12 cellular contexts compared by ENCODE assay signal in genomic region chr18:9838144-9838877, GRCh38. TPM values are rescaled to one million over a fixed set of nuclear protein-coding genes. Genes with fewer than 3 reads are reported as not detected.
A peak's percentile ranks its signal among the peaks of the same experiment; 100 is the strongest.
DNase-seq lines count a peak whose midpoint lies in the region; ATAC-seq and TF ChIP-seq lines count a peak whose summit lies in the region.
"Had no signal": no experiment of that assay in that cellular context is flagged by ENCODE, and none has a peak within 500 bp of the region (broad histone marks: within the 10 kb centered on the region; RNA-seq: fewer than 3 reads in every experiment).

No MANE protein-coding gene starts in this region.

- DNase-seq in Calu3 (peak; percentile 37), NCI-H2107 (lab: John Stamatoyannopoulos, UW) (peak; percentile 48), esophagus muscularis mucosa (ENCODE audit: extremely low spot score) (peak; percentile 91), myocyte (ENCODE audit: low read depth) (peak; percentile 98)
- DNase-seq in activated CD8-positive, alpha-beta memory T cell treated with anti-CD3 and anti-CD28 coated beads for 24 hours = no peak
- DNase-seq: Caco-2; erythroblast; SHP77 treated with DMSO at 0.1 percent for 48 hours; stimulated activated naive CD8-positive, alpha-beta T cell treated with anti-CD3 and anti-CD28 coated beads, Interleukin-15, Interleukin-2, amounts not matched to agents 100 U/mL and 50 U/mL, for 24 hours had no signal

- H3K36me3 Mint-ChIP-seq in Calu3 (ENCODE audit: insufficient read depth, unreplicated experiment) = no peaks in the 10 kb centered on the region

- TF ChIP-seq EP300 in esophagus muscularis mucosa (IDR thresholded peaks at IDR 0.05) = no peak

- peaks cover 32 to 86% (median 82%) of the 10 kb centered on the region in 4 donors for H3K4me1 ChIP-seq in esophagus muscularis mucosa

- TF ChIP-seq CTCF in Calu3 (IDR thresholded peaks at IDR 0.05; ENCODE audit: unreplicated experiment) (no peak), esophagus muscularis mucosa (IDR thresholded peaks at IDR 0.05) (no peak)

- H3K36me3 ChIP-seq in esophagus muscularis mucosa = peaks cover 0 to under 1% (median 0%) of the 10 kb centered on the region in 4 donors

- no peak for TF ChIP-seq POLR2A in esophagus muscularis mucosa (IDR thresholded peaks at IDR 0.05; ENCODE audit: low read depth)

- peak overlapping the region; percentile 76 to 80 (median 79) for H3K27ac ChIP-seq in esophagus muscularis mucosa (replicated peaks in 1 of 4)

- no peak overlapping the region for H3K4me3 ChIP-seq in esophagus muscularis mucosa

- intact Hi-C loops in Calu3 (cut with micrococcal nuclease; ENCODE audit: unreplicated experiment) = no loop called here
- intact Hi-C loops in esophagus muscularis mucosa (cut with DNase I) = loop anchor here (10.0 kb wide), 1 partner anchor 124 kb away; no protein-coding TSS in a partner anchor

- H3K4me1 Mint-ChIP-seq in Calu3 (ENCODE audit: low read depth, unreplicated experiment) = no peaks in the 10 kb centered on the region

- no peaks in the 10 kb centered on the region for H3K9me3 Mint-ChIP-seq in Calu3 (ENCODE audit: low read depth, unreplicated experiment)

- H3K27me3 ChIP-seq in esophagus muscularis mucosa = no peaks in the 10 kb centered on the region

- H3K27ac Mint-ChIP-seq in Calu3 (ENCODE audit: unreplicated experiment) = no peak overlapping the region

- WGBS in esophagus muscularis mucosa = 59% methylated on average over 10 of the region's 10 CpGs

- ATAC-seq in HG03045 (IDR thresholded peaks at IDR 0.05; ENCODE audit: unreplicated experiment) (no peak), GM19324 (IDR thresholded peaks at IDR 0.05; ENCODE audit: low FRiP score, unreplicated experiment) (no peak), HG02798 (IDR thresholded peaks at IDR 0.05; ENCODE audit: poor library complexity, unreplicated experiment) (no peak)
- ATAC-seq: stimulated activated naive CD8-positive, alpha-beta T cell treated with anti-CD3 and anti-CD28 coated beads, Interleukin-15, Interleukin-2, amounts not matched to agents 100 U/mL and 50 U/mL, for 24 hours had no signal

- H3K27me3 Mint-ChIP-seq in Calu3 (ENCODE audit: unreplicated experiment) = no peaks in the 10 kb centered on the region

- H3K9me3 ChIP-seq in esophagus muscularis mucosa = no peaks in the 10 kb centered on the region
- H3K9me3 ChIP-seq: Caco-2 had no signal

- no peak overlapping the region for H3K4me3 Mint-ChIP-seq in Calu3 (ENCODE audit: low read depth, unreplicated experiment)

- CTCF ChIA-PET in Calu3 (lab: Charles Lee) = interaction anchor here (1.4 kb wide), 1 partner anchor 39 kb away, joined by 4 read pairs; no protein-coding TSS in a partner anchor

- no TSS peak for BruUV-seq in Calu3 (replicated peaks; lab: Mats Ljungman, UMichigan)

RNA-seq across cellular contexts. Expression of gene TXNDC2, which starts 47.5 kb away (rescaled TPM):
- total RNA-seq in Calu3 (2022) = not detected in 2 replicates
- total RNA-seq in esophagus muscularis mucosa = 1 to 10 TPM in 1 of 4 donors, under 1 TPM in 3; 0.26 to 1.0 (median 0.58) TPM
- total RNA-seq in myocyte = 0.10 TPM in 1 of 2 replicates, not detected in the other
- polyA plus RNA-seq in myocyte (2012) = 0.24 TPM
- total RNA-seq: Caco-2 had no signal
